Comparison of ENCODE assay signal across 11 cellular contexts in genomic region chr10:123287594-123288247, GRCh38.
A peak's percentile ranks its signal among the peaks of the same experiment; 100 is the strongest.
DNase-seq lines count a peak whose midpoint lies in the region; ATAC-seq and TF ChIP-seq lines count a peak whose summit lies in the region.
"Had no signal": no experiment of that assay in that cellular context is flagged by ENCODE, and none has a peak within 500 bp of the region (broad histone marks: within the 10 kb centered on the region; RNA-seq: fewer than 3 reads in every experiment).

No MANE protein-coding gene starts in this region.

- no peak for ATAC-seq in psoas muscle
- no peak for ATAC-seq in HG03025 (IDR thresholded peaks at IDR 0.05; ENCODE audit: low FRiP score, unreplicated experiment)
- no peak for ATAC-seq in HG03469 (IDR thresholded peaks at IDR 0.05; ENCODE audit: unreplicated experiment)

- WGBS in psoas muscle, 3 donors, result 69 to 75% (median 69%) methylated on average over 4 of the region's 4 CpGs

- H3K4me3 ChIP-seq in MG63 (no peak overlapping the region), psoas muscle (no peak overlapping the region)

- H3K27me3 ChIP-seq in MG63 (no peaks in the 10 kb centered on the region), psoas muscle (ENCODE audit: insufficient read depth in 3 of 3, low read length in 2 of 3) (no peaks in the 10 kb centered on the region)

- no peaks in the 10 kb centered on the region for H3K4me1 ChIP-seq in psoas muscle

- TF ChIP-seq CTCF in psoas muscle (IDR thresholded peaks at IDR 0.05), result no peak

- H3K9me3 ChIP-seq in MG63, result no peaks in the 10 kb centered on the region
- H3K9me3 ChIP-seq in psoas muscle, result peaks cover 4% of the 10 kb centered on the region

- no peaks in the 10 kb centered on the region for H3K36me3 ChIP-seq in MG63
- H3K36me3 ChIP-seq in psoas muscle (ENCODE audit: insufficient read depth in 1 of 2, low read depth in 1 of 2), result no peaks in the 10 kb centered on the region

- intact Hi-C loops in psoas muscle (cut with DNase I), result no loop called here

- H3K27ac ChIP-seq in psoas muscle, result no peak overlapping the region

- DNase-seq in Daoy (ENCODE audit: low read depth), result peak; percentile 80
- peak; percentile 17 for DNase-seq in MG63
- DNase-seq in amniotic epithelial cell (ENCODE audit: low read depth), result peak; percentile 15
- DNase-seq in stimulated activated CD4-positive, alpha-beta T cell treated with anti-CD3 and anti-CD28 coated beads, Interleukin-15, amount 100 ng/mL, for 24 hours, result peak; percentile 67
- DNase-seq in NCI-H128 (lab: John Stamatoyannopoulos, UW; ENCODE audit: unreplicated experiment), result no peak
- DNase-seq in psoas muscle, result no peak
- DNase-seq: amniotic stem cell, DMS 273 treated with DMSO at 0.1 percent for 48 hours, NCI-H187 had no signal

Comparison
In these comparisons a context has a peak if more than half of its experiments do, and no peak if none do; other contexts are left out.
1. DNase-seq: peak in Daoy (single experiment), MG63 (single experiment), amniotic epithelial cell (single experiment) and stimulated activated CD4-positive, alpha-beta T cell treated with anti-CD3 and anti-CD28 coated beads, Interleukin-15, amount 100 ng/mL, for 24 hours (single experiment); none in NCI-H128 (single experiment) and psoas muscle (0 of 2).